In the genomic region with DNA sequence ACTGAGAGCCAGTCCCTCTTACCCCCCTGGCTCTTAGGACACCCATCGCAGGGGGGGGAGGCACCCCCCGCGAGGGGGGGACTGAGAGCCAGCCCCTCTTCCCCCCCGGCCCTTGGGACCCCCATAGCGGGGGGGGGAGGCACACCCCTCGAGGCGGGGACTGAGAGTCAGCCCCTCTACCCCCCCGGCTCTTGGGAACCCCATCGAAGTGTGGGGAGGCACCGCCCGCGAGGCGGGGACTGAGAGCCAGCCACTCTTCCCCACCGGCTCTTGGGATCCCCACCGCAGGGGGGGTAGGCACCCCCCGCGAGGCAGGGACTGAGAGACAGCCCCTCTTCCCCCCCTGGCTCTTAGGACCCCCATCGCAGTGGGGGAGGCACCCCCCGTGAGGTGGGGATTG, we compare ENCODE assay signal across 7 cellular contexts.
"Had no signal": no experiment of that assay in that cellular context is flagged by ENCODE, and none has a peak within 500 bp of the region (broad histone marks: within the 10 kb centered on the region; RNA-seq: fewer than 3 reads in every experiment).

No MANE protein-coding gene starts in this region.

- H3K9ac ChIP-seq: GM23248 had no signal

- H3K9me3 Mint-ChIP-seq: H9 had no signal

- ATAC-seq: K562 had no signal

- H3K4me3 ChIP-seq: GM23248, K562 had no signal

- H3K27ac ChIP-seq: GM23248 had no signal

- H3K4me3 Mint-ChIP-seq: H9 had no signal

- DNase-seq: GM23248, GOT3, H9, HCEC 1CT, IMR-90, KG1 had no signal

- H2AFZ ChIP-seq: GM23248 had no signal
